Comparison of ENCODE assay signal across 1 cellular context in genomic region chr2:14232212-14232611, GRCh38.
A peak's percentile ranks its signal among the peaks of the same experiment; 100 is the strongest.
TF ChIP-seq lines count a peak whose summit lies in the region.

No MANE protein-coding gene starts in this region.

TF ChIP-seq in H1, 55 proteins besides CTCF, POLR2A, EP300 and RAD21:
- TF ChIP-seq POU5F1 (IDR thresholded peaks at IDR 0.05; ENCODE audit: low read depth, low read length) (no peak), SP1 (IDR thresholded peaks at IDR 0.05; ENCODE audit: low read depth, low read length) (0 out of 2 replicates have a peak, but pooled peaks have one; percentile 37), SIX5 (IDR thresholded peaks at IDR 0.05; ENCODE audit: low read depth, low read length) (no peak), KDM4A (IDR thresholded peaks at IDR 0.05; ENCODE audit: low read depth, low read length, severe bottlenecking) (no peak), TCF12 (IDR thresholded peaks at IDR 0.05; ENCODE audit: low read depth, low read length) (peak; percentile 78), CEBPB (IDR thresholded peaks at IDR 0.05; ENCODE audit: low read depth, low read length) (no peak), NANOG (IDR thresholded peaks at IDR 0.05; ENCODE audit: insufficient read depth, low read depth, low read length, poor library complexity, severe bottlenecking) (peak; percentile 86)
- TF ChIP-seq, protein P1, sequence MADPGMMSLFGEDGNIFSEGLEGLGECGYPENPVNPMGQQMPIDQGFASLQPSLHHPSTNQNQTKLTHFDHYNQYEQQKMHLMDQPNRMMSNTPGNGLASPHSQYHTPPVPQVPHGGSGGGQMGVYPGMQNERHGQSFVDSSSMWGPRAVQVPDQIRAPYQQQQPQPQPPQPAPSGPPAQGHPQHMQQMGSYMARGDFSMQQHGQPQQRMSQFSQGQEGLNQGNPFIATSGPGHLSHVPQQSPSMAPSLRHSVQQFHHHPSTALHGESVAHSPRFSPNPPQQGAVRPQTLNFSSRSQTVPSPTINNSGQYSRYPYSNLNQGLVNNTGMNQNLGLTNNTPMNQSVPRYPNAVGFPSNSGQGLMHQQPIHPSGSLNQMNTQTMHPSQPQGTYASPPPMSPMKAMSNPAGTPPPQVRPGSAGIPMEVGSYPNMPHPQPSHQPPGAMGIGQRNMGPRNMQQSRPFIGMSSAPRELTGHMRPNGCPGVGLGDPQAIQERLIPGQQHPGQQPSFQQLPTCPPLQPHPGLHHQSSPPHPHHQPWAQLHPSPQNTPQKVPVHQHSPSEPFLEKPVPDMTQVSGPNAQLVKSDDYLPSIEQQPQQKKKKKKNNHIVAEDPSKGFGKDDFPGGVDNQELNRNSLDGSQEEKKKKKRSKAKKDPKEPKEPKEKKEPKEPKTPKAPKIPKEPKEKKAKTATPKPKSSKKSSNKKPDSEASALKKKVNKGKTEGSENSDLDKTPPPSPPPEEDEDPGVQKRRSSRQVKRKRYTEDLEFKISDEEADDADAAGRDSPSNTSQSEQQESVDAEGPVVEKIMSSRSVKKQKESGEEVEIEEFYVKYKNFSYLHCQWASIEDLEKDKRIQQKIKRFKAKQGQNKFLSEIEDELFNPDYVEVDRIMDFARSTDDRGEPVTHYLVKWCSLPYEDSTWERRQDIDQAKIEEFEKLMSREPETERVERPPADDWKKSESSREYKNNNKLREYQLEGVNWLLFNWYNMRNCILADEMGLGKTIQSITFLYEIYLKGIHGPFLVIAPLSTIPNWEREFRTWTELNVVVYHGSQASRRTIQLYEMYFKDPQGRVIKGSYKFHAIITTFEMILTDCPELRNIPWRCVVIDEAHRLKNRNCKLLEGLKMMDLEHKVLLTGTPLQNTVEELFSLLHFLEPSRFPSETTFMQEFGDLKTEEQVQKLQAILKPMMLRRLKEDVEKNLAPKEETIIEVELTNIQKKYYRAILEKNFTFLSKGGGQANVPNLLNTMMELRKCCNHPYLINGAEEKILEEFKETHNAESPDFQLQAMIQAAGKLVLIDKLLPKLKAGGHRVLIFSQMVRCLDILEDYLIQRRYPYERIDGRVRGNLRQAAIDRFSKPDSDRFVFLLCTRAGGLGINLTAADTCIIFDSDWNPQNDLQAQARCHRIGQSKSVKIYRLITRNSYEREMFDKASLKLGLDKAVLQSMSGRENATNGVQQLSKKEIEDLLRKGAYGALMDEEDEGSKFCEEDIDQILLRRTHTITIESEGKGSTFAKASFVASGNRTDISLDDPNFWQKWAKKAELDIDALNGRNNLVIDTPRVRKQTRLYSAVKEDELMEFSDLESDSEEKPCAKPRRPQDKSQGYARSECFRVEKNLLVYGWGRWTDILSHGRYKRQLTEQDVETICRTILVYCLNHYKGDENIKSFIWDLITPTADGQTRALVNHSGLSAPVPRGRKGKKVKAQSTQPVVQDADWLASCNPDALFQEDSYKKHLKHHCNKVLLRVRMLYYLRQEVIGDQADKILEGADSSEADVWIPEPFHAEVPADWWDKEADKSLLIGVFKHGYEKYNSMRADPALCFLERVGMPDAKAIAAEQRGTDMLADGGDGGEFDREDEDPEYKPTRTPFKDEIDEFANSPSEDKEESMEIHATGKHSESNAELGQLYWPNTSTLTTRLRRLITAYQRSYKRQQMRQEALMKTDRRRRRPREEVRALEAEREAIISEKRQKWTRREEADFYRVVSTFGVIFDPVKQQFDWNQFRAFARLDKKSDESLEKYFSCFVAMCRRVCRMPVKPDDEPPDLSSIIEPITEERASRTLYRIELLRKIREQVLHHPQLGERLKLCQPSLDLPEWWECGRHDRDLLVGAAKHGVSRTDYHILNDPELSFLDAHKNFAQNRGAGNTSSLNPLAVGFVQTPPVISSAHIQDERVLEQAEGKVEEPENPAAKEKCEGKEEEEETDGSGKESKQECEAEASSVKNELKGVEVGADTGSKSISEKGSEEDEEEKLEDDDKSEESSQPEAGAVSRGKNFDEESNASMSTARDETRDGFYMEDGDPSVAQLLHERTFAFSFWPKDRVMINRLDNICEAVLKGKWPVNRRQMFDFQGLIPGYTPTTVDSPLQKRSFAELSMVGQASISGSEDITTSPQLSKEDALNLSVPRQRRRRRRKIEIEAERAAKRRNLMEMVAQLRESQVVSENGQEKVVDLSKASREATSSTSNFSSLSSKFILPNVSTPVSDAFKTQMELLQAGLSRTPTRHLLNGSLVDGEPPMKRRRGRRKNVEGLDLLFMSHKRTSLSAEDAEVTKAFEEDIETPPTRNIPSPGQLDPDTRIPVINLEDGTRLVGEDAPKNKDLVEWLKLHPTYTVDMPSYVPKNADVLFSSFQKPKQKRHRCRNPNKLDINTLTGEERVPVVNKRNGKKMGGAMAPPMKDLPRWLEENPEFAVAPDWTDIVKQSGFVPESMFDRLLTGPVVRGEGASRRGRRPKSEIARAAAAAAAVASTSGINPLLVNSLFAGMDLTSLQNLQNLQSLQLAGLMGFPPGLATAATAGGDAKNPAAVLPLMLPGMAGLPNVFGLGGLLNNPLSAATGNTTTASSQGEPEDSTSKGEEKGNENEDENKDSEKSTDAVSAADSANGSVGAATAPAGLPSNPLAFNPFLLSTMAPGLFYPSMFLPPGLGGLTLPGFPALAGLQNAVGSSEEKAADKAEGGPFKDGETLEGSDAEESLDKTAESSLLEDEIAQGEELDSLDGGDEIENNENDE (IDR thresholded peaks at IDR 0.05; ENCODE audit: insufficient replicate concordance, low read length) = peak; percentile 43
